ENCODE assay signal across 16 cellular contexts in the genomic region with DNA sequence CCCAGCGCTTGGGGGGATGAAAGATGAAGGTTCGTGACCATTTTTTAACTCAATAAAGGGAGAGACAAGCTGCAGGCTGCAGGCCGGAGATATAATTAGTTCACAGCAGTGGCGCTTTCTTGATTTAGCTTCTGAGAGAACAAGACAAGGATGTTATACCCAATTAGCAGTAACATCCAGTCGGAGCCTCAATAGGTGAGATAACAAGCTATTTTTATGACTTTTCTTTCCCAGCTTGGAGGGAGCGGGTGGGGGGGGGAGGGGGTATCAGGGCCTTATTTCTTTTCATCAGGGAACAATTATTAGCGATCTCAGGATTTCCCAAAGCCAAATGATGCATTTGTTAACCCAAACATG. TPM values are rescaled to one million over a fixed set of nuclear protein-coding genes. Genes with fewer than 3 reads are reported as not detected.
"Had no signal": no experiment of that assay in that cellular context is flagged by ENCODE, and none has a peak within 500 bp of the region (broad histone marks: within the 10 kb centered on the region; RNA-seq: fewer than 3 reads in every experiment).

No MANE protein-coding gene starts in this region.

- H3K36me3 Mint-ChIP-seq: activated CD8-positive, alpha-beta memory T cell treated with anti-CD3 and anti-CD28 coated beads, Interleukin-2, amount 10 ng/mL, durations not matched to agents 7 days and 5 days; activated naive CD4-positive, alpha-beta T cell treated with anti-CD3 and anti-CD28 coated beads, Interleukin-2, amount 50 U/mL, for 72 hours; naive thymus-derived CD4-positive, alpha-beta T cell had no signal

- H3K4me3 ChIP-seq: colonic mucosa, lower lobe of right lung, skin epidermis, transverse colon had no signal

- DNase-seq: activated CD4-positive, alpha-beta T cell treated with anti-CD3 and anti-CD28 coated beads, Interleukin-2, amount 50 U/mL, for 48 hours; activated CD4-positive, CD25-positive, alpha-beta regulatory T cell treated with anti-CD3 and anti-CD28 coated beads, Interleukin-2, amount 50 U/mL, for 72 hours; activated CD8-positive, alpha-beta memory T cell treated with anti-CD3 and anti-CD28 coated beads, Interleukin-2, amount 10 ng/mL, durations not matched to agents 7 days and 5 days; activated effector memory CD4-positive, alpha-beta T cell treated with anti-CD3 and anti-CD28 coated beads, Interleukin-2, amount 50 U/mL, for 16 hours; activated T-cell treated with anti-CD3 and anti-CD28 coated beads, Interleukin-2, amount 50 U/mL, for 4 hours; colonic mucosa; effector CD8-positive, alpha-beta T cell; naive thymus-derived CD4-positive, alpha-beta T cell; SIG-M5; stimulated activated CD4-positive, alpha-beta T cell treated with anti-CD3 and anti-CD28 coated beads, Interleukin-4, amount 100 ng/mL, for 4 hours; SW 1271 had no signal

- ATAC-seq: activated CD8-positive, alpha-beta memory T cell treated with anti-CD3 and anti-CD28 coated beads, Interleukin-2, amount 10 ng/mL, durations not matched to agents 7 days and 5 days; activated naive CD4-positive, alpha-beta T cell treated with anti-CD3 and anti-CD28 coated beads, Interleukin-2, amount 50 U/mL, for 72 hours; activated T-cell treated with anti-CD3 and anti-CD28 coated beads, Interleukin-2, amount 50 U/mL, for 4 hours; lower lobe of right lung; naive thymus-derived CD4-positive, alpha-beta T cell had no signal

- H3K9me3 Mint-ChIP-seq: activated naive CD4-positive, alpha-beta T cell treated with anti-CD3 and anti-CD28 coated beads, Interleukin-2, amount 50 U/mL, for 72 hours; activated T-cell treated with anti-CD3 and anti-CD28 coated beads, Interleukin-2, amount 50 U/mL, for 4 hours; naive thymus-derived CD4-positive, alpha-beta T cell had no signal

- H3K9me3 ChIP-seq: colonic mucosa, lower lobe of right lung, transverse colon had no signal

- H3K27ac ChIP-seq: colonic mucosa, lower lobe of right lung, skin epidermis had no signal

- H3K4me3 Mint-ChIP-seq: activated CD8-positive, alpha-beta memory T cell treated with anti-CD3 and anti-CD28 coated beads, Interleukin-2, amount 10 ng/mL, durations not matched to agents 7 days and 5 days; activated T-cell treated with anti-CD3 and anti-CD28 coated beads, Interleukin-2, amount 50 U/mL, for 4 hours; naive thymus-derived CD4-positive, alpha-beta T cell had no signal

- H3K4me1 Mint-ChIP-seq: activated CD8-positive, alpha-beta memory T cell treated with anti-CD3 and anti-CD28 coated beads, Interleukin-2, amount 10 ng/mL, durations not matched to agents 7 days and 5 days; naive thymus-derived CD4-positive, alpha-beta T cell had no signal

- H3K4me1 ChIP-seq: colonic mucosa had no signal

- H3K36me3 ChIP-seq: colonic mucosa, lower lobe of right lung, transverse colon had no signal

- H3K27ac Mint-ChIP-seq: activated CD8-positive, alpha-beta memory T cell treated with anti-CD3 and anti-CD28 coated beads, Interleukin-2, amount 10 ng/mL, durations not matched to agents 7 days and 5 days; activated naive CD4-positive, alpha-beta T cell treated with anti-CD3 and anti-CD28 coated beads, Interleukin-2, amount 50 U/mL, for 72 hours; naive thymus-derived CD4-positive, alpha-beta T cell had no signal

- H3K27me3 ChIP-seq: colonic mucosa had no signal

RNA-seq across cellular contexts. Expression of gene FAM222A, which starts 9.1 kb away (rescaled TPM):
- total RNA-seq: fibroblast of lung had no signal
